19 cellular contexts compared by ENCODE assay signal in genomic region chr5:1779021-1779680, GRCh38.
"Had no signal": no experiment of that assay in that cellular context is flagged by ENCODE, and none has a peak within 500 bp of the region (broad histone marks: within the 10 kb centered on the region; RNA-seq: fewer than 3 reads in every experiment).

No MANE protein-coding gene starts in this region.

- H3K27ac ChIP-seq: heart left ventricle, ovary, skin epidermis, stomach, transverse colon, vagina had no signal

- H3K36me3 ChIP-seq: heart left ventricle, ovary, stomach, transverse colon, vagina had no signal

- FAIRE-seq: endometrium had no signal

- ATAC-seq: activated T-helper 17 cell treated with anti-CD3 and anti-CD28 coated beads, Interleukin-2, amount 50 U/mL, for 72 hours; heart left ventricle; left colon; right cardiac atrium; stimulated activated memory B cell treated with anti-CD40 and anti-IgM and Interleukin-4, amounts not matched to agents 10 μg/mL and 1 μg/mL and 100 μg/mL, for 72 hours had no signal

- DNase-seq: activated CD4-positive, CD25-positive, alpha-beta regulatory T cell treated with anti-CD3 and anti-CD28 coated beads, Interleukin-2, amount 50 U/mL, for 72 hours; activated naive CD4-positive, alpha-beta T cell treated with Interleukin-2 at 50 U/mL for 16 hours; activated T-cell treated with anti-CD3 and anti-CD28 coated beads, Interleukin-2, amount 50 U/mL, for 24 hours; heart left ventricle; islet precursor cell; naive B cell; stimulated activated CD4-positive, alpha-beta T cell treated with anti-CD3 and anti-CD28 coated beads, Interleukin-15, amount 100 ng/mL, for 24 hours; stomach; T-helper 2 cell; transverse colon had no signal

- H3K4me1 ChIP-seq: stomach, transverse colon, vagina had no signal

- H3K27me3 ChIP-seq: ovary, transverse colon, vagina had no signal

- H3K9me3 ChIP-seq: ovary, stomach, transverse colon, vagina had no signal

- H3K4me3 ChIP-seq: heart left ventricle, lung, ovary, skin epidermis, stomach, transverse colon, vagina had no signal
